16 cellular contexts compared by ENCODE assay signal in the genomic region with DNA sequence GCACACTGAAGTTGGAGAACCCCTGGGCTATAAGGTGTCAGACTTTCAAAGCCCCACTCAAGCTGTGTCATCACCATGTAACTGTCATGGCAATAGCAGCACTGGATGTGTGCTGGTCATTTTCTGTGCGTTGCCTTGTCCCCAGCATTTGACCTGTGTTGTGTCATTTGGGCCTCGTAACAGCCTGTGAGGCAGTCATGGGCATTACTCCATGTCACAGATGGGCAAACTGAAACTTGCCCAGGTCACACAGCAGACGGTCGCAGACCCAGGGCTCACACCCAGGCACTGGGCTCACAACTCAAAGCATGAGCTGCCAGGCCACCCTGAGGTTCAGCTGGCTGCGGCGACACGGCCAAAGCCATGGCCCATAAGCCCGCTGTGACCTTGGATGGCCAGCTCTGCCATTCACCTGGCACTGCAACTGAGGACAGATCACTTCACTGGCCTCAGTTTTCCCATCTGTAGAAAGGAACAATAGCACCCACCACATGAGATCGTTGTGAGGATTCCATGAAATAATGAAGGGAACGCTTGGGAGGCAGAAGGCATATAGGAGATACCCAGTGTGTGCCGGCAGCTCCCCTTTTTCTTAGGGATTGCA. TPM values are rescaled to one million over a fixed set of nuclear protein-coding genes. Genes with fewer than 3 reads are reported as not detected.
DNase-seq lines count a peak whose midpoint lies in the region; ATAC-seq and TF ChIP-seq lines count a peak whose summit lies in the region.
"Had no signal": no experiment of that assay in that cellular context is flagged by ENCODE, and none has a peak within 500 bp of the region (broad histone marks: within the 10 kb centered on the region; RNA-seq: fewer than 3 reads in every experiment).

No MANE protein-coding gene starts in this region.

- H3F3A ChIP-seq in neural progenitor cell (ENCODE audit: low read depth), result no peaks in the 10 kb centered on the region
- no peaks in the 10 kb centered on the region for H3F3A ChIP-seq in MM.1S (ENCODE audit: insufficient read depth, low read length)

- TF ChIP-seq CTCF in right atrium auricular region (IDR thresholded peaks at IDR 0.05) (no peak), neural progenitor cell (IDR thresholded peaks at IDR 0.05) (no peak), testis (IDR thresholded peaks at IDR 0.05) (no peak), MM.1S (IDR thresholded peaks at IDR 0.05; ENCODE audit: low read length) (no peak)

- H3K27me3 Mint-ChIP-seq in neural progenitor cell (ENCODE audit: insufficient read depth, low read depth), result peaks cover 25% of the 10 kb centered on the region
- peaks cover 11% of the 10 kb centered on the region for H3K27me3 Mint-ChIP-seq in stimulated activated memory B cell treated with anti-CD40 and anti-IgM and Interleukin-4, amounts not matched to agents 10 μg/mL and 1 μg/mL and 100 μg/mL, for 72 hours

- ATAC-seq in Right ventricle myocardium superior (ENCODE audit: poor library complexity) (no peak), left ventricle myocardium superior (no peak)
- ATAC-seq in stimulated activated memory B cell treated with anti-CD40 and anti-IgM and Interleukin-4, amounts not matched to agents 10 μg/mL and 1 μg/mL and 100 μg/mL, for 72 hours, result no peak

- peak overlapping the region; percentile 38 for H3K4me3 Mint-ChIP-seq in neural progenitor cell
- H3K4me3 Mint-ChIP-seq in stimulated activated memory B cell treated with anti-CD40 and anti-IgM and Interleukin-4, amounts not matched to agents 10 μg/mL and 1 μg/mL and 100 μg/mL, for 72 hours, result no peak overlapping the region
- H3K4me3 Mint-ChIP-seq: B cell; CD4-positive, alpha-beta T cell; GM23338; H9 had no signal

- no peaks in the 10 kb centered on the region for H3K4me1 ChIP-seq in right atrium auricular region
- H3K4me1 ChIP-seq in neural progenitor cell, result no peaks in the 10 kb centered on the region
- no peaks in the 10 kb centered on the region for H3K4me1 ChIP-seq in testis
- no peaks in the 10 kb centered on the region for H3K4me1 ChIP-seq in MM.1S (ENCODE audit: low read length)

- H4K20me1 ChIP-seq in neural progenitor cell (ENCODE audit: low read depth), result no peaks in the 10 kb centered on the region
- no peaks in the 10 kb centered on the region for H4K20me1 ChIP-seq in MM.1S (ENCODE audit: insufficient read depth, low read length)

- TF ChIP-seq POLR2A in testis (IDR thresholded peaks at IDR 0.05), result no peak

- H3K27ac ChIP-seq in right atrium auricular region (no peak overlapping the region), neural progenitor cell (no peak overlapping the region), testis (no peak overlapping the region), MM.1S (ENCODE audit: low read length) (no peak overlapping the region)

- H3K9me3 Mint-ChIP-seq in neural progenitor cell, result no peaks in the 10 kb centered on the region
- H3K9me3 Mint-ChIP-seq in stimulated activated memory B cell treated with anti-CD40 and anti-IgM and Interleukin-4, amounts not matched to agents 10 μg/mL and 1 μg/mL and 100 μg/mL, for 72 hours, result no peaks in the 10 kb centered on the region
- H3K9me3 Mint-ChIP-seq: CD4-positive, alpha-beta T cell; GM23338 had no signal

- H3K9me3 ChIP-seq in right atrium auricular region (no peaks in the 10 kb centered on the region), neural progenitor cell (ENCODE audit: low read depth) (no peaks in the 10 kb centered on the region), testis (no peaks in the 10 kb centered on the region), MM.1S (replicated peaks; ENCODE audit: insufficient read depth, low read length) (no peaks in the 10 kb centered on the region)

- H3K9me2 ChIP-seq in MM.1S (replicated peaks; ENCODE audit: insufficient read depth, low read length), result no peaks in the 10 kb centered on the region

- H3K4me3 ChIP-seq in right atrium auricular region, result no peak overlapping the region
- no peak overlapping the region for H3K4me3 ChIP-seq in neural progenitor cell
- H3K4me3 ChIP-seq in testis, result no peak overlapping the region
- H3K4me3 ChIP-seq in MM.1S (ENCODE audit: low read length), result no peak overlapping the region
- H3K4me3 ChIP-seq: GM23338 had no signal

- H3K36me3 ChIP-seq in right atrium auricular region, result no peaks in the 10 kb centered on the region
- no peaks in the 10 kb centered on the region for H3K36me3 ChIP-seq in neural progenitor cell
- no peaks in the 10 kb centered on the region for H3K36me3 ChIP-seq in testis (ENCODE audit: low read depth, missing control alignments)
- H3K36me3 ChIP-seq in MM.1S (replicated peaks; ENCODE audit: insufficient read depth, low read length), result no peaks in the 10 kb centered on the region

- no peaks in the 10 kb centered on the region for H3K27me3 ChIP-seq in right atrium auricular region
- no peaks in the 10 kb centered on the region for H3K27me3 ChIP-seq in neural progenitor cell
- no peaks in the 10 kb centered on the region for H3K27me3 ChIP-seq in testis
- H3K27me3 ChIP-seq in MM.1S (replicated peaks; ENCODE audit: insufficient read depth, low read length), result no peaks in the 10 kb centered on the region

- no peaks in the 10 kb centered on the region for H3K36me3 Mint-ChIP-seq in neural progenitor cell
- H3K36me3 Mint-ChIP-seq in stimulated activated memory B cell treated with anti-CD40 and anti-IgM and Interleukin-4, amounts not matched to agents 10 μg/mL and 1 μg/mL and 100 μg/mL, for 72 hours, result no peaks in the 10 kb centered on the region

- intact Hi-C loops in Right ventricle myocardium superior (cut with DNase I), result no loop called here
- intact Hi-C loops in left ventricle myocardium superior (cut with micrococcal nuclease), result no loop called here
- intact Hi-C loops in testis (cut with DNase I; ENCODE audit: low total_unique reads), result no loop called here

- 88 to 89% methylated on average over 9 to 11 of the region's 11 CpGs for WGBS in testis, 2 donors

- H2AFZ ChIP-seq in neural progenitor cell (replicated peaks) (no peak overlapping the region), MM.1S (ENCODE audit: low read length) (no peak overlapping the region)
- H2AFZ ChIP-seq: GM23338 had no signal

- DNase-seq in Right ventricle myocardium superior, result peak; percentile 18
- DNase-seq in right atrium auricular region (ENCODE audit: low spot score), result no peak
- peak; percentile 6 for DNase-seq in left ventricle myocardium superior
- no peak for DNase-seq in neural progenitor cell (ENCODE audit: low spot score)
- DNase-seq in testis, result no peak
- no peak for DNase-seq in MM.1S
- DNase-seq: ACHN; C1 segment of cervical spinal cord; Calu3; CD4-positive, alpha-beta T cell; DMS 273 treated with DMSO at 0.1 percent for 48 hours; GDM1; H9 had no signal

- no peaks in the 10 kb centered on the region for H3K79me2 ChIP-seq in neural progenitor cell (ENCODE audit: low read depth)
- H3K79me2 ChIP-seq in MM.1S (ENCODE audit: low read length), result no peaks in the 10 kb centered on the region

- H3K4me1 Mint-ChIP-seq in neural progenitor cell, result peaks cover 18% of the 10 kb centered on the region
- no peaks in the 10 kb centered on the region for H3K4me1 Mint-ChIP-seq in stimulated activated memory B cell treated with anti-CD40 and anti-IgM and Interleukin-4, amounts not matched to agents 10 μg/mL and 1 μg/mL and 100 μg/mL, for 72 hours
- H3K4me1 Mint-ChIP-seq: B cell had no signal

- H3K4me2 ChIP-seq in neural progenitor cell, result no peak overlapping the region
- no peak overlapping the region for H3K4me2 ChIP-seq in MM.1S (ENCODE audit: low read depth, low read length)
- H3K4me2 ChIP-seq: GM23338 had no signal

- H3K27ac Mint-ChIP-seq in neural progenitor cell, result no peak overlapping the region
- H3K27ac Mint-ChIP-seq in stimulated activated memory B cell treated with anti-CD40 and anti-IgM and Interleukin-4, amounts not matched to agents 10 μg/mL and 1 μg/mL and 100 μg/mL, for 72 hours, result no peak overlapping the region
- H3K27ac Mint-ChIP-seq: B cell; CD4-positive, alpha-beta T cell; GM23338 had no signal

- no peak overlapping the region for H3K9ac ChIP-seq in neural progenitor cell
- no peak overlapping the region for H3K9ac ChIP-seq in MM.1S (ENCODE audit: low read length)

RNA-seq across cellular contexts. Expression of gene INHBB, which starts 36.7 kb away (rescaled TPM):
- total RNA-seq in Right ventricle myocardium superior (8.2 TPM), right atrium auricular region (1 to 10 TPM in 1 of 2 donors, under 1 TPM in 1; 0.74 to 5.9 TPM), left ventricle myocardium superior (2.8 TPM), neural progenitor cell (ENCODE audit: low replicate concordance) (not detected in 2 replicates), testis (100 to 1,000 TPM in 1 of 2 donors, 10 to 100 TPM in 1; 55.4 to 123 TPM)
- polyA plus RNA-seq in testis (ENCODE audit: insufficient read depth, low read depth, low replicate concordance), result 46.1 TPM
- total RNA-seq: B cell; Calu3; CD4-positive, alpha-beta T cell had no signal
- polyA plus RNA-seq: GM23338 had no signal

Comparison
In these comparisons a context has a peak if more than half of its experiments do, and no peak if none do; other contexts are left out.
1. DNase-seq: peak in Right ventricle myocardium superior (single experiment) and left ventricle myocardium superior (single experiment); none in right atrium auricular region (single experiment), neural progenitor cell (single experiment), testis (single experiment) and MM.1S (single experiment).